18 cellular contexts compared by ENCODE assay signal in genomic region chr12:91163116-91163515, GRCh38. TPM values are rescaled to one million over a fixed set of nuclear protein-coding genes. Genes with fewer than 3 reads are reported as not detected.
DNase-seq lines count a peak whose midpoint lies in the region; ATAC-seq and TF ChIP-seq lines count a peak whose summit lies in the region.
"Had no signal": no experiment of that assay in that cellular context is flagged by ENCODE, and none has a peak within 500 bp of the region (broad histone marks: within the 10 kb centered on the region; RNA-seq: fewer than 3 reads in every experiment).

No MANE protein-coding gene starts in this region.

- H3K9me3 ChIP-seq in smooth muscle cell (replicated peaks; ENCODE audit: low read depth) (peaks cover 11% of the 10 kb centered on the region), prostate gland (no peaks in the 10 kb centered on the region), ascending aorta (no peaks in the 10 kb centered on the region)
- H3K9me3 ChIP-seq: BLaER1 had no signal

- H3K79me2 ChIP-seq in smooth muscle cell (ENCODE audit: low read depth) = peaks cover 52% of the 10 kb centered on the region

- no peaks in the 10 kb centered on the region for H4K20me1 ChIP-seq in smooth muscle cell (ENCODE audit: low read depth)
- H4K20me1 ChIP-seq: BLaER1 had no signal

- H3K27ac ChIP-seq in smooth muscle cell (ENCODE audit: low read depth) (peak overlapping the region; percentile 21), prostate gland (no peak overlapping the region), ascending aorta (no peak overlapping the region)
- H3K27ac ChIP-seq: BLaER1 had no signal

- no peak overlapping the region for H3K4me2 ChIP-seq in smooth muscle cell
- H3K4me2 ChIP-seq: BLaER1 had no signal

- H3K4me3 ChIP-seq in smooth muscle cell (no peak overlapping the region), prostate gland (no peak overlapping the region), ascending aorta (no peak overlapping the region)
- H3K4me3 ChIP-seq: BLaER1 had no signal

- no peaks in the 10 kb centered on the region for H3K4me1 ChIP-seq in smooth muscle cell (ENCODE audit: low read depth)
- no peaks in the 10 kb centered on the region for H3K4me1 ChIP-seq in prostate gland (replicated peaks)
- H3K4me1 ChIP-seq in ascending aorta = no peaks in the 10 kb centered on the region
- H3K4me1 ChIP-seq: BLaER1 had no signal

- no peak for TF ChIP-seq POLR2A in prostate gland (IDR thresholded peaks at IDR 0.05)

- intact Hi-C loops in prostate gland (cut with DNase I) = no loop called here
- intact Hi-C loops in ascending aorta (cut with DNase I) = no loop called here

- DNase-seq in EH (ENCODE audit: low read depth) (peak; percentile 62), M059J (ENCODE audit: low read depth) (peak; percentile 61), foreskin melanocyte (peak; percentile 59), smooth muscle cell (lab: John Stamatoyannopoulos, UW; ENCODE audit: unreplicated experiment) (no peak), prostate gland (ENCODE audit: low spot score) (no peak), ascending aorta (ENCODE audit: low spot score in 2 of 2) (no peak)
- DNase-seq: 8988T, Calu3, DND-41, H9 had no signal

- no peak for ATAC-seq in HG03342 (IDR thresholded peaks at IDR 0.05; ENCODE audit: unreplicated experiment)

- TF ChIP-seq CTCF in smooth muscle cell (IDR thresholded peaks at IDR 0.05; ENCODE audit: borderline replicate concordance, insufficient read depth, poor library complexity, severe bottlenecking) (no peak), prostate gland (IDR thresholded peaks at IDR 0.05) (no peak), ascending aorta (IDR thresholded peaks at IDR 0.05) (no peak)

- no peak overlapping the region for H3K9ac ChIP-seq in smooth muscle cell (ENCODE audit: low read depth)
- H3K9ac ChIP-seq: BLaER1 had no signal

- H3K27me3 ChIP-seq in smooth muscle cell (ENCODE audit: low read depth) = no peaks in the 10 kb centered on the region
- H3K27me3 ChIP-seq in prostate gland (replicated peaks; ENCODE audit: insufficient read depth) = no peaks in the 10 kb centered on the region
- no peaks in the 10 kb centered on the region for H3K27me3 ChIP-seq in ascending aorta
- H3K27me3 ChIP-seq: BLaER1 had no signal

- H3F3A ChIP-seq in smooth muscle cell (ENCODE audit: low read depth) = peaks cover 5% of the 10 kb centered on the region

- no peak overlapping the region for H2AFZ ChIP-seq in smooth muscle cell (ENCODE audit: low read depth)

- H3K36me3 ChIP-seq in smooth muscle cell (ENCODE audit: low read depth) (peaks cover 45% of the 10 kb centered on the region), prostate gland (no peaks in the 10 kb centered on the region), ascending aorta (no peaks in the 10 kb centered on the region)
- H3K36me3 ChIP-seq: BLaER1 had no signal

RNA-seq across cellular contexts. Expression of gene DCN, which starts 19.5 kb away (rescaled TPM):
- 16.3 and 16.5 TPM in 2 replicates for total RNA-seq in M059J (2014; rRNA removed; shearing (Covaris generic))
- total RNA-seq in smooth muscle cell (1,657 and 1,844 TPM in 2 replicates), prostate gland (100 to 1,000 TPM; 104 to 404 TPM), ascending aorta (443 TPM)
- polyA plus RNA-seq in smooth muscle cell = 1,043 and 1,354 TPM in 2 replicates
- total RNA-seq: Calu3; CD4-positive, alpha-beta memory T cell; H1; H9; HT-29 had no signal
- polyA plus RNA-seq: CD14-positive monocyte; CD4-positive, alpha-beta memory T cell; H1; IgD-negative memory B cell had no signal

RNA-seq across cellular contexts. Expression of gene LUM, which starts 51.8 kb away (rescaled TPM):
- 293 and 400 TPM in 2 replicates for total RNA-seq in M059J (2014; rRNA removed; shearing (Covaris generic))
- total RNA-seq in smooth muscle cell (7,849 and 9,477 TPM in 2 replicates), prostate gland (10 to 100 TPM; 34.3 to 56.1 TPM), ascending aorta (133 TPM)
- polyA plus RNA-seq in smooth muscle cell = 4,053 and 5,541 TPM in 2 replicates
- total RNA-seq: A673; CD4-positive, alpha-beta memory T cell; H1; H9 had no signal
- polyA plus RNA-seq: CD14-positive monocyte; CD4-positive, alpha-beta memory T cell; H1; IgD-negative memory B cell had no signal

Comparison
In these comparisons a context has a peak if more than half of its experiments do, and no peak if none do; other contexts are left out.
1. DNase-seq: peak in EH (single experiment), M059J (single experiment) and foreskin melanocyte (single experiment); none in smooth muscle cell (single experiment), prostate gland (single experiment) and ascending aorta (0 of 2).
2. RNA of gene LUM, which starts 51.8 kb away (total RNA-seq): 7,849 to 9,477 TPM in smooth muscle cell; 293 to 400 TPM in M059J, 133 TPM in ascending aorta (single experiment) and 34.3 to 56.1 TPM in prostate gland; every median in the first group is over 10 times any median in the second.